Comparison of ENCODE assay signal across 8 cellular contexts in the genomic region with DNA sequence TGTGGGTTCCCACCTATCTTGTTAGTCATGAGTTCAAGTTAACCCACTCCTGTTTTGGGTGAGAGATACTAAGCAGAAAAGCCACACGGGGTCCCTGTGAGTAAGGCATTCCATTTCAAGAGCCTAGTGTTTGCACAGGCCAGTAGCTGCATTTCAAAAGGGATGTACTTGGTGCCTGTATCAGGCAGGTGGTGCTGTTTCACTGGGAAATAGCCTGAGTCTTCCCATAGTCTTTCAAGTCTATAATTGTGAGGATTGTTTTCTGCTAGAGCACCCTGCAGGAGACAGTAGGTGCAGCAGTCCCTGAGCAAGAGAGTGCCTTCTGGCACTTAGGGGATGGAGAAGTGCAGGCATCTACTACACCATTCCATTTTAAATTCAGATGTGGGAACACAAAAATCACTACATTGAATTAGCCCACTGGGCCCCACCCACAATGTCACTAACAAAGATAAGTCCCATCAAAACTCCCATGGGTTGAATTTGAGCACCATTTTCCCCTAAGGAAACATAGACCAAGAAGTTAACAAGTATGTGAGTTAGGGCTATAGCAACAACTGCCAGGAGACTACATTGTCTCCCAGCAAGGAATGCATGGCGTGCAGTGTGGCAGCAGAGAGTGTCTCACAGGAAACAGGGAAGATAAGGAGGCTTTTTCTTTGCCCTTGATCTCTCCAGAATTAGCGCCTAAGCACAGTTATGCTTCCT.
A peak's percentile ranks its signal among the peaks of the same experiment; 100 is the strongest.
DNase-seq lines count a peak whose midpoint lies in the region; ATAC-seq and TF ChIP-seq lines count a peak whose summit lies in the region.

No MANE protein-coding gene starts in this region.

- no peak overlapping the region for H3K4me3 ChIP-seq in HCT116 (replicated peaks in 1 of 2; ENCODE audit: low read depth in 1 of 2, low read length in 2 of 2)

- H3K79me2 ChIP-seq in HCT116 (ENCODE audit: insufficient read depth, low read length): no peaks in the 10 kb centered on the region

- H3K27ac ChIP-seq in HCT116 (ENCODE audit: low read depth, low read length): no peak overlapping the region

- no peak for TF ChIP-seq POLR2A in HCT116 (IDR thresholded peaks at IDR 0.05; ENCODE audit: borderline replicate concordance, extremely low read depth, insufficient read depth, insufficient read length)

- no peaks in the 10 kb centered on the region for H3K9me3 ChIP-seq in HCT116 (ENCODE audit: control insufficient read depth in 1 of 2, insufficient read depth in 1 of 2, low read depth in 1 of 2, low read length in 2 of 2)

- peaks cover 6% of the 10 kb centered on the region for H3K27me3 Mint-ChIP-seq in brain

- TF ChIP-seq CTCF in HCT116 (IDR thresholded peaks at IDR 0.05 in 2 of 3, conservative IDR thresholded peaks at IDR 0.05 in 1 of 3; ENCODE audit: borderline replicate concordance in 1 of 3, insufficient read depth in 1 of 3, low read depth in 2 of 3, low read length in 2 of 3) (peak; percentile 89 to 97 (median 93)), LNCAP (IDR thresholded peaks at IDR 0.05) (peak; percentile 77), brain (conservative IDR thresholded peaks at IDR 0.05) (peak; percentile 87 to 90)

- intact Hi-C loops in HCT116 (cut with micrococcal nuclease): loop anchor here (1.0 kb wide), 2 partner anchors 87 to 132 kb away; no protein-coding TSS in a partner anchor

- peak overlapping the region; percentile 67 for H2AFZ ChIP-seq in HCT116 (ENCODE audit: low read depth, low read length, poor library complexity, severe bottlenecking)

- H3K36me3 Mint-ChIP-seq in brain: no peaks in the 10 kb centered on the region

- H3K4me1 Mint-ChIP-seq in brain: peaks cover 27% of the 10 kb centered on the region

- H3K4me2 ChIP-seq in HCT116 (ENCODE audit: low read length): no peak overlapping the region

- H3K9ac ChIP-seq in HCT116 (ENCODE audit: low read length): no peak overlapping the region

- peak; percentile 88 for TF ChIP-seq RAD21 in HCT116 (IDR thresholded peaks at IDR 0.05; ENCODE audit: low read depth)

- H3K9me3 Mint-ChIP-seq in brain: peaks cover 0 to under 1% (median 0%) of the 10 kb centered on the region in 5 experiments

- no peaks in the 10 kb centered on the region for H3K4me1 ChIP-seq in HCT116 (ENCODE audit: control insufficient read depth in 1 of 2, insufficient read depth in 2 of 2, low read length in 2 of 2)

- peak; percentile 97 for ATAC-seq in HCT116

- CTCF ChIA-PET in HCT116 (lab: Charles Lee): interaction anchor here (0.8 to 4.6 kb wide), 16 partner anchors 9 to 514 kb away, joined by 3 to 56 read pairs (median 4); no protein-coding TSS in a partner anchor

- RAD21 ChIA-PET in HCT116 (lab: Charles Lee; ENCODE audit: low non-redundant PET in 1 of 2, low total read pairs in 2 of 2, uncharacterized antibody in 2 of 2, unreplicated experiment in 2 of 2): interaction anchor here in 1 of 2 experiments (1.2 kb wide), 1 partner anchor 88 kb away, joined by 7 read pairs; no protein-coding TSS in a partner anchor

- no peaks in the 10 kb centered on the region for H3K27me3 ChIP-seq in HCT116 (ENCODE audit: insufficient read depth, low read length)

- peak; percentile 13 for DNase-seq in activated effector memory CD4-positive, alpha-beta T cell treated with Interleukin-2 at 50 U/mL for 16 hours
- no peak for DNase-seq in activated effector memory CD4-positive, alpha-beta T cell treated with anti-CD3 and anti-CD28 coated beads, Interleukin-2, amount 50 U/mL, for 16 hours
- DNase-seq in HCT116 (ENCODE audit: low read depth, low spot score) (peak; percentile 81), SHP77 treated with DMSO at 0.1 percent for 48 hours (lab: John Stamatoyannopoulos, UW) (peak; percentile 76), iPS-NIHi11 (ENCODE audit: low spot score) (peak; percentile 72)
- peak; percentile 10 to 11 for DNase-seq in stimulated activated CD4-positive, alpha-beta T cell treated with anti-CD3 and anti-CD28 coated beads, Interleukin-2, amount 100 ng/mL, for 48 hours

- POLR2A ChIA-PET in HCT116 (lab: Charles Lee): no interaction called here

- no peaks in the 10 kb centered on the region for H3K9me2 ChIP-seq in HCT116 (ENCODE audit: insufficient read depth)

- BruUV-seq in HCT116 (replicated peaks; lab: Mats Ljungman, UMichigan): no TSS peak

- H3K27ac Mint-ChIP-seq in brain: peak overlapping the region in 3 of 5 experiments; percentile 14 to 55 (median 38)

- H3K4me3 Mint-ChIP-seq in brain: no peak overlapping the region

- no peaks in the 10 kb centered on the region for H3K36me3 ChIP-seq in HCT116 (ENCODE audit: control insufficient read depth in 1 of 2, insufficient read depth in 2 of 2, low read length in 2 of 2)

- no peaks in the 10 kb centered on the region for H4K20me1 ChIP-seq in HCT116 (ENCODE audit: insufficient read depth)

TF ChIP-seq in HCT116, 20 proteins besides CTCF, POLR2A, EP300 and RAD21:
- TF ChIP-seq CBX3 (IDR thresholded peaks at IDR 0.05; ENCODE audit: low read depth) (peak; percentile 64; the same call in 1 of the 2 replicates), SRF (IDR thresholded peaks at IDR 0.05; ENCODE audit: low read depth) (no peak)
